In the genomic region with DNA sequence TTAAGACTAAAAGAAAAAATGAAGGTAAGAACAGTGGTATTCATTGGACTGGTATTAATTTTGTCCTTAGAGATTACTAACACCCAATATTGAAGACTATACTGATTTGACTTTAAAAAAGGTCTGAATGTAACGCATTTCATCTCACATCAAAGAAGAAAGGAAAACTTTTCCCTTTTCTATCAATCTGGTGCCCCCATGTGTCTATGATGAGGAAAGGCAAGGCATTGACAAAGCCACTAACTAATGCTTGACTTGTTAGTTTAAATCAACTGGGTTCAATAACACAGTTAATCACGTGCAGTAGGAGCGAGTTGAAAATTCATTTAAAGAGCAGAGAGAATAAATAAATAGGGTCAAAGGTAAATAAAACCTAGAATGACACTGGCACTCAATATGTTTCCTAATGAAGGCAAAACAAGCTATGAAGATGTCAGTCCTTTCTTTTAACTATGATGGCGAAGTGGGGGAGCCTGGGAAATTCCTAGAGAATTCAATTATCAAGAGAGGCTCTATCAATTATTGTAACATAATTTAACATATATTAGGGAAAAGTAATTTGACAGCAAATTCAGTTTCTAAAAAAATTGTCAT, we compare ENCODE assay signal across 8 cellular contexts.
DNase-seq lines count a peak whose midpoint lies in the region; ATAC-seq, FAIRE-seq and TF ChIP-seq lines count a peak whose summit lies in the region.

No MANE protein-coding gene starts in this region.

- H3K4me1 ChIP-seq in endodermal cell (ENCODE audit: control insufficient read depth, insufficient read depth, low read length), result no peaks in the 10 kb centered on the region

- H3K4me2 ChIP-seq in neural cell (ENCODE audit: low read length), result no peak overlapping the region

- peak; percentile 84 for FAIRE-seq in GM19239 (lab: Jason Lieb, UNC)

- H3K27ac ChIP-seq in endodermal cell (ENCODE audit: low read depth, low read length), result no peak overlapping the region
- H3K27ac ChIP-seq in neural cell (ENCODE audit: low read length), result no peak overlapping the region

- H3K36me3 ChIP-seq in endodermal cell (ENCODE audit: control insufficient read depth, insufficient read depth, low read length) (no peaks in the 10 kb centered on the region), neural cell (ENCODE audit: insufficient read depth, low read length) (peaks cover 12% of the 10 kb centered on the region)

- DNase-seq in AG08396 (ENCODE audit: low spot score), result peak; percentile 13
- no peak for DNase-seq in GM19239 (ENCODE audit: insufficient read length, low spot score)
- DNase-seq in NCI-H774 (lab: John Stamatoyannopoulos, UW), result peak; percentile 35
- no peak for DNase-seq in endodermal cell
- no peak for DNase-seq in GM19238 (ENCODE audit: insufficient read length, low spot score)
- no peak for DNase-seq in activated T-cell treated with anti-CD3 and anti-CD28 coated beads, Interleukin-2, amount 50 U/mL, for 1 hour

- no peaks in the 10 kb centered on the region for H3K27me3 ChIP-seq in endodermal cell (ENCODE audit: control insufficient read depth, insufficient read depth, low read length, poor library complexity, severe bottlenecking)
- no peaks in the 10 kb centered on the region for H3K27me3 ChIP-seq in neural cell (ENCODE audit: insufficient read depth, low read depth, low read length)

- peak; percentile 90 for TF ChIP-seq CTCF in endodermal cell (conservative IDR thresholded peaks at IDR 0.05)
- TF ChIP-seq CTCF in neural cell (IDR thresholded peaks at IDR 0.05; ENCODE audit: poor library complexity, severe bottlenecking), result peak; percentile 67

- no peaks in the 10 kb centered on the region for H4K20me1 ChIP-seq in neural cell (ENCODE audit: insufficient read depth)

- 17 to 48% methylated on average over 2 to 4 of the region's 4 CpGs for WGBS in endodermal cell (ENCODE audit: insufficient coverage in 1 of 2, insufficient read length in 1 of 2), 2 experiments

- TF ChIP-seq EP300 in neural cell (conservative IDR thresholded peaks at IDR 0.05; ENCODE audit: poor library complexity, severe bottlenecking), result no peak

- H3F3A ChIP-seq in neural cell (ENCODE audit: insufficient read depth, low read length, poor library complexity, severe bottlenecking), result no peaks in the 10 kb centered on the region

- H3K4me3 Mint-ChIP-seq in endodermal cell, result no peak overlapping the region

- H3K36me3 Mint-ChIP-seq in endodermal cell (ENCODE audit: low read depth), result peaks cover 8% of the 10 kb centered on the region

- no peak for ATAC-seq in GM18520 (IDR thresholded peaks at IDR 0.05; ENCODE audit: unreplicated experiment)

- H3K4me3 ChIP-seq in endodermal cell (ENCODE audit: low read length) (no peak overlapping the region), neural cell (ENCODE audit: low read length) (no peak overlapping the region)

- H3K9me3 ChIP-seq in endodermal cell (ENCODE audit: control insufficient read depth, low read length), result no peaks in the 10 kb centered on the region
- peaks cover 3% of the 10 kb centered on the region for H3K9me3 ChIP-seq in neural cell (ENCODE audit: low read length)

- no peaks in the 10 kb centered on the region for H3K9me2 ChIP-seq in neural cell (ENCODE audit: insufficient read depth, low read length)

- no peaks in the 10 kb centered on the region for H3K9me3 Mint-ChIP-seq in endodermal cell

- TF ChIP-seq RAD21 in neural cell (conservative IDR thresholded peaks at IDR 0.05), result peak; percentile 58

- no peaks in the 10 kb centered on the region for H3K27me3 Mint-ChIP-seq in endodermal cell (ENCODE audit: insufficient read depth)

- no peak overlapping the region for H2AFZ ChIP-seq in neural cell (ENCODE audit: low read depth, low read length)

- H3K9ac ChIP-seq in endodermal cell (ENCODE audit: extremely low read depth, low read length, poor library complexity, severe bottlenecking) (no peak overlapping the region), neural cell (ENCODE audit: low read length) (no peak overlapping the region)

- H3K4me1 Mint-ChIP-seq in endodermal cell, result peaks cover 15% of the 10 kb centered on the region

- H3K79me2 ChIP-seq in neural cell (replicated peaks; ENCODE audit: insufficient read depth, low read length), result no peaks in the 10 kb centered on the region

- H3K27ac Mint-ChIP-seq in endodermal cell, result no peak overlapping the region

TF ChIP-seq in neural cell, 6 proteins besides CTCF, POLR2A, EP300 and RAD21:
- TF ChIP-seq SMC3 (conservative IDR thresholded peaks at IDR 0.05; ENCODE audit: poor library complexity) (peak; percentile 64), EZH2 (IDR thresholded peaks at IDR 0.05; ENCODE audit: borderline replicate concordance, insufficient read depth, low read length, poor library complexity, severe bottlenecking) (no peak)

Comparison
In these comparisons a context has a peak if more than half of its experiments do, and no peak if none do; other contexts are left out.
1. DNase-seq: peak in AG08396 (single experiment) and NCI-H774 (single experiment); none in GM19239 (single experiment), endodermal cell (single experiment), GM19238 (single experiment) and activated T-cell treated with anti-CD3 and anti-CD28 coated beads, Interleukin-2, amount 50 U/mL, for 1 hour (single experiment).